ENCODE assay signal across 1 cellular context in genomic region chr1:235614442-235614954, GRCh38.
TF ChIP-seq lines count a peak whose summit lies in the region.

No MANE protein-coding gene starts in this region.

TF ChIP-seq in HepG2, 621 proteins besides CTCF, POLR2A, EP300 and RAD21 (continued from another document and continues in another):
- TF ChIP-seq, protein P1, sequence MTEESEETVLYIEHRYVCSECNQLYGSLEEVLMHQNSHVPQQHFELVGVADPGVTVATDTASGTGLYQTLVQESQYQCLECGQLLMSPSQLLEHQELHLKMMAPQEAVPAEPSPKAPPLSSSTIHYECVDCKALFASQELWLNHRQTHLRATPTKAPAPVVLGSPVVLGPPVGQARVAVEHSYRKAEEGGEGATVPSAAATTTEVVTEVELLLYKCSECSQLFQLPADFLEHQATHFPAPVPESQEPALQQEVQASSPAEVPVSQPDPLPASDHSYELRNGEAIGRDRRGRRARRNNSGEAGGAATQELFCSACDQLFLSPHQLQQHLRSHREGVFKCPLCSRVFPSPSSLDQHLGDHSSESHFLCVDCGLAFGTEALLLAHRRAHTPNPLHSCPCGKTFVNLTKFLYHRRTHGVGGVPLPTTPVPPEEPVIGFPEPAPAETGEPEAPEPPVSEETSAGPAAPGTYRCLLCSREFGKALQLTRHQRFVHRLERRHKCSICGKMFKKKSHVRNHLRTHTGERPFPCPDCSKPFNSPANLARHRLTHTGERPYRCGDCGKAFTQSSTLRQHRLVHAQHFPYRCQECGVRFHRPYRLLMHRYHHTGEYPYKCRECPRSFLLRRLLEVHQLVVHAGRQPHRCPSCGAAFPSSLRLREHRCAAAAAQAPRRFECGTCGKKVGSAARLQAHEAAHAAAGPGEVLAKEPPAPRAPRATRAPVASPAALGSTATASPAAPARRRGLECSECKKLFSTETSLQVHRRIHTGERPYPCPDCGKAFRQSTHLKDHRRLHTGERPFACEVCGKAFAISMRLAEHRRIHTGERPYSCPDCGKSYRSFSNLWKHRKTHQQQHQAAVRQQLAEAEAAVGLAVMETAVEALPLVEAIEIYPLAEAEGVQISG (CRISPR knock-in tag; IDR thresholded peaks at IDR 0.05), result peak; percentile 56
- TF ChIP-seq ZNF556 (CRISPR knock-in tag; IDR thresholded peaks at IDR 0.05; ENCODE audit: borderline replicate concordance) (peak; percentile 74), ZNF563 (CRISPR knock-in tag; IDR thresholded peaks at IDR 0.05) (no peak; the same call in 1 of the 2 replicates), ZNF672 (CRISPR knock-in tag; IDR thresholded peaks at IDR 0.05) (no peak), BHLHE40 (IDR thresholded peaks at IDR 0.05; ENCODE audit: low read length) (no peak; the same call in 1 of the 2 replicates), CREB1 (IDR thresholded peaks at IDR 0.05) (no peak), CREB1 (CRISPR knock-in tag; IDR thresholded peaks at IDR 0.05) (no peak), SMARCE1 (IDR thresholded peaks at IDR 0.05; ENCODE audit: borderline replicate concordance) (no peak), ZNF737 (CRISPR knock-in tag; IDR thresholded peaks at IDR 0.05; ENCODE audit: borderline replicate concordance) (no peak), ZNF878 (CRISPR knock-in tag; IDR thresholded peaks at IDR 0.05) (0 out of 2 replicates have a peak, but pooled peaks have one; percentile 43), ZBTB20 (CRISPR knock-in tag; IDR thresholded peaks at IDR 0.05; ENCODE audit: borderline replicate concordance, low read depth) (peak; percentile 60; the same call in 1 of the 2 replicates), ZNF577 (CRISPR knock-in tag; IDR thresholded peaks at IDR 0.05; ENCODE audit: borderline replicate concordance, low read depth) (no peak), ZNF207 (IDR thresholded peaks at IDR 0.05; ENCODE audit: borderline replicate concordance) (no peak), SKI (IDR thresholded peaks at IDR 0.05; ENCODE audit: partially characterized antibody) (peak; percentile 38), SP2 (CRISPR knock-in tag; IDR thresholded peaks at IDR 0.05) (no peak), KAT7 (CRISPR knock-in tag; IDR thresholded peaks at IDR 0.05; ENCODE audit: borderline replicate concordance) (no peak), ZNF350 (CRISPR knock-in tag; IDR thresholded peaks at IDR 0.05; ENCODE audit: borderline replicate concordance, low read depth) (peak; percentile 71; the same call in 1 of the 2 replicates), ZNF609 (CRISPR knock-in tag; IDR thresholded peaks at IDR 0.05; ENCODE audit: borderline replicate concordance) (peak; percentile 60; the same call in 1 of the 2 replicates), KDM2A (CRISPR knock-in tag; IDR thresholded peaks at IDR 0.05; ENCODE audit: borderline replicate concordance, low read depth) (peak; percentile 22; the same call in 1 of the 2 replicates), TAF1 (CRISPR knock-in tag; IDR thresholded peaks at IDR 0.05) (no peak), TEAD3 (CRISPR knock-in tag; optimal IDR thresholded peaks at IDR 0.05; ENCODE audit: borderline replicate concordance) (peak; percentile 54), ZNF367 (CRISPR knock-in tag; IDR thresholded peaks at IDR 0.05; ENCODE audit: borderline replicate concordance) (no peak), ELF4 (CRISPR knock-in tag; IDR thresholded peaks at IDR 0.05; ENCODE audit: borderline replicate concordance) (no peak), TBL1XR1 (IDR thresholded peaks at IDR 0.05; ENCODE audit: borderline replicate concordance, low read length, partially characterized antibody) (no peak), ZNF30 (CRISPR knock-in tag; IDR thresholded peaks at IDR 0.05) (no peak), ZNF552 (CRISPR knock-in tag; IDR thresholded peaks at IDR 0.05; ENCODE audit: borderline replicate concordance) (no peak), HNF4G (IDR thresholded peaks at IDR 0.05; ENCODE audit: borderline replicate concordance, low read depth, low read length) (peak; percentile 46), HNF4G (CRISPR knock-in tag; IDR thresholded peaks at IDR 0.05; ENCODE audit: borderline replicate concordance, low read depth) (peak; percentile 73), ZMYM4 (CRISPR knock-in tag; IDR thresholded peaks at IDR 0.05) (peak; percentile 73), NR2F2 (IDR thresholded peaks at IDR 0.05; ENCODE audit: borderline replicate concordance, low read depth) (peak; percentile 44; the same call in 1 of the 2 replicates), ZNF674 (CRISPR knock-in tag; IDR thresholded peaks at IDR 0.05; ENCODE audit: low read depth) (no peak), MBNL3 (CRISPR knock-in tag; conservative IDR thresholded peaks at IDR 0.05) (no peak), PRDM10 (CRISPR knock-in tag; IDR thresholded peaks at IDR 0.05; ENCODE audit: low read depth) (peak; percentile 75; the same call in 1 of the 2 replicates), TARDBP (CRISPR knock-in tag; IDR thresholded peaks at IDR 0.05) (no peak), MAFK (conservative IDR thresholded peaks at IDR 0.05 in 1 of 2, IDR thresholded peaks at IDR 0.05 in 1 of 2; ENCODE audit: low read length in 2 of 2) (no peak), E2F2 (CRISPR knock-in tag; IDR thresholded peaks at IDR 0.05; ENCODE audit: borderline replicate concordance) (no peak)
- TF ChIP-seq, protein P2, sequence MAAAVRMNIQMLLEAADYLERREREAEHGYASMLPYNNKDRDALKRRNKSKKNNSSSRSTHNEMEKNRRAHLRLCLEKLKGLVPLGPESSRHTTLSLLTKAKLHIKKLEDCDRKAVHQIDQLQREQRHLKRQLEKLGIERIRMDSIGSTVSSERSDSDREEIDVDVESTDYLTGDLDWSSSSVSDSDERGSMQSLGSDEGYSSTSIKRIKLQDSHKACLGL (CRISPR knock-in tag; IDR thresholded peaks at IDR 0.05), result no peak
- TF ChIP-seq, protein P3, sequence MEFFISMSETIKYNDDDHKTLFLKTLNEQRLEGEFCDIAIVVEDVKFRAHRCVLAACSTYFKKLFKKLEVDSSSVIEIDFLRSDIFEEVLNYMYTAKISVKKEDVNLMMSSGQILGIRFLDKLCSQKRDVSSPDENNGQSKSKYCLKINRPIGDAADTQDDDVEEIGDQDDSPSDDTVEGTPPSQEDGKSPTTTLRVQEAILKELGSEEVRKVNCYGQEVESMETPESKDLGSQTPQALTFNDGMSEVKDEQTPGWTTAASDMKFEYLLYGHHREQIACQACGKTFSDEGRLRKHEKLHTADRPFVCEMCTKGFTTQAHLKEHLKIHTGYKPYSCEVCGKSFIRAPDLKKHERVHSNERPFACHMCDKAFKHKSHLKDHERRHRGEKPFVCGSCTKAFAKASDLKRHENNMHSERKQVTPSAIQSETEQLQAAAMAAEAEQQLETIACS (CRISPR knock-in tag; IDR thresholded peaks at IDR 0.05), result no peak
- TF ChIP-seq, protein P4, sequence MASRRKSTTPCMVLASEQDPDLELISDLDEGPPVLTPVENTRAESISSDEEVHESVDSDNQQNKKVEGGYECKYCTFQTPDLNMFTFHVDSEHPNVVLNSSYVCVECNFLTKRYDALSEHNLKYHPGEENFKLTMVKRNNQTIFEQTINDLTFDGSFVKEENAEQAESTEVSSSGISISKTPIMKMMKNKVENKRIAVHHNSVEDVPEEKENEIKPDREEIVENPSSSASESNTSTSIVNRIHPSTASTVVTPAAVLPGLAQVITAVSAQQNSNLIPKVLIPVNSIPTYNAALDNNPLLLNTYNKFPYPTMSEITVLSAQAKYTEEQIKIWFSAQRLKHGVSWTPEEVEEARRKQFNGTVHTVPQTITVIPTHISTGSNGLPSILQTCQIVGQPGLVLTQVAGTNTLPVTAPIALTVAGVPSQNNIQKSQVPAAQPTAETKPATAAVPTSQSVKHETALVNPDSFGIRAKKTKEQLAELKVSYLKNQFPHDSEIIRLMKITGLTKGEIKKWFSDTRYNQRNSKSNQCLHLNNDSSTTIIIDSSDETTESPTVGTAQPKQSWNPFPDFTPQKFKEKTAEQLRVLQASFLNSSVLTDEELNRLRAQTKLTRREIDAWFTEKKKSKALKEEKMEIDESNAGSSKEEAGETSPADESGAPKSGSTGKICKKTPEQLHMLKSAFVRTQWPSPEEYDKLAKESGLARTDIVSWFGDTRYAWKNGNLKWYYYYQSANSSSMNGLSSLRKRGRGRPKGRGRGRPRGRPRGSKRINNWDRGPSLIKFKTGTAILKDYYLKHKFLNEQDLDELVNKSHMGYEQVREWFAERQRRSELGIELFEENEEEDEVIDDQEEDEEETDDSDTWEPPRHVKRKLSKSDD (CRISPR knock-in tag; IDR thresholded peaks at IDR 0.05; ENCODE audit: low read depth), result peak; percentile 77; the same call in 1 of the 2 replicates
- TF ChIP-seq, protein P5, sequence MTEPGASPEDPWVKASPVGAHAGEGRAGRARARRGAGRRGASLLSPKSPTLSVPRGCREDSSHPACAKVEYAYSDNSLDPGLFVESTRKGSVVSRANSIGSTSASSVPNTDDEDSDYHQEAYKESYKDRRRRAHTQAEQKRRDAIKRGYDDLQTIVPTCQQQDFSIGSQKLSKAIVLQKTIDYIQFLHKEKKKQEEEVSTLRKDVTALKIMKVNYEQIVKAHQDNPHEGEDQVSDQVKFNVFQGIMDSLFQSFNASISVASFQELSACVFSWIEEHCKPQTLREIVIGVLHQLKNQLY (CRISPR knock-in tag; IDR thresholded peaks at IDR 0.05), result no peak
- TF ChIP-seq, protein P6, sequence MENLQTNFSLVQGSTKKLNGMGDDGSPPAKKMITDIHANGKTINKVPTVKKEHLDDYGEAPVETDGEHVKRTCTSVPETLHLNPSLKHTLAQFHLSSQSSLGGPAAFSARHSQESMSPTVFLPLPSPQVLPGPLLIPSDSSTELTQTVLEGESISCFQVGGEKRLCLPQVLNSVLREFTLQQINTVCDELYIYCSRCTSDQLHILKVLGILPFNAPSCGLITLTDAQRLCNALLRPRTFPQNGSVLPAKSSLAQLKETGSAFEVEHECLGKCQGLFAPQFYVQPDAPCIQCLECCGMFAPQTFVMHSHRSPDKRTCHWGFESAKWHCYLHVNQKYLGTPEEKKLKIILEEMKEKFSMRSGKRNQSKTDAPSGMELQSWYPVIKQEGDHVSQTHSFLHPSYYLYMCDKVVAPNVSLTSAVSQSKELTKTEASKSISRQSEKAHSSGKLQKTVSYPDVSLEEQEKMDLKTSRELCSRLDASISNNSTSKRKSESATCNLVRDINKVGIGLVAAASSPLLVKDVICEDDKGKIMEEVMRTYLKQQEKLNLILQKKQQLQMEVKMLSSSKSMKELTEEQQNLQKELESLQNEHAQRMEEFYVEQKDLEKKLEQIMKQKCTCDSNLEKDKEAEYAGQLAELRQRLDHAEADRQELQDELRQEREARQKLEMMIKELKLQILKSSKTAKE (CRISPR knock-in tag; IDR thresholded peaks at IDR 0.05; ENCODE audit: borderline replicate concordance), result no peak
